ENCODE assay signal across 8 cellular contexts in genomic region chr16:84970447-84971127, GRCh38. TPM values are rescaled to one million over a fixed set of nuclear protein-coding genes. Genes with fewer than 3 reads are reported as not detected.
A peak's percentile ranks its signal among the peaks of the same experiment; 100 is the strongest.
DNase-seq lines count a peak whose midpoint lies in the region; ATAC-seq lines count a peak whose summit lies in the region.

No MANE protein-coding gene starts in this region.

- H3K4me1 ChIP-seq in adipocyte (ENCODE audit: control insufficient read depth, insufficient read depth, low read length) = peaks cover 13% of the 10 kb centered on the region

- intact Hi-C loops in left cardiac atrium (cut with DNase I) = loop anchor here in 1 of 2 donors (2.0 to 5.0 kb wide), 3 partner anchors 43 to 298 kb away; no protein-coding TSS in a partner anchor

- H3K27me3 ChIP-seq in adipocyte (replicated peaks; ENCODE audit: control insufficient read depth, insufficient read depth, low read length) = no peaks in the 10 kb centered on the region

- DNase-seq in AG08396 (ENCODE audit: low spot score) (peak; percentile 81), NAMALWA (ENCODE audit: low spot score) (peak; percentile 81), T-helper 1 cell (peak; percentile 57 to 78 (median 73)), adipocyte (ENCODE audit: low read depth) (peak; percentile 91), left cardiac atrium (peak; percentile 81), putamen (ENCODE audit: low spot score) (peak; percentile 65)

- H3K9ac ChIP-seq in adipocyte (ENCODE audit: low read length) = no peak overlapping the region

- peaks cover 21% of the 10 kb centered on the region for H3K36me3 ChIP-seq in adipocyte (ENCODE audit: control insufficient read depth, insufficient read depth, low read length, severe bottlenecking)

- no peaks in the 10 kb centered on the region for H3K9me3 ChIP-seq in adipocyte (ENCODE audit: control insufficient read depth, low read length)

- H3K4me3 ChIP-seq in adipocyte (ENCODE audit: low read length) = no peak overlapping the region

- peak; percentile 78 for ATAC-seq in GM19351 (IDR thresholded peaks at IDR 0.05; ENCODE audit: unreplicated experiment)
- ATAC-seq in left cardiac atrium = peak; percentile 78 to 80
- no peak for ATAC-seq in HG03095 (IDR thresholded peaks at IDR 0.05; ENCODE audit: unreplicated experiment)

RNA-seq across cellular contexts. Expression of gene ZDHHC7, which starts 40.7 kb away (rescaled TPM):
- total RNA-seq in left cardiac atrium = 10 to 100 TPM; 33.2 to 35.2 TPM

RNA-seq across cellular contexts. Expression of gene KIAA0513, which starts 57.0 kb away (rescaled TPM):
- 10 to 100 TPM in 1 of 2 donors, 1 to 10 TPM in 1; 9.2 to 10.4 TPM for total RNA-seq in left cardiac atrium
